In the genomic region with DNA sequence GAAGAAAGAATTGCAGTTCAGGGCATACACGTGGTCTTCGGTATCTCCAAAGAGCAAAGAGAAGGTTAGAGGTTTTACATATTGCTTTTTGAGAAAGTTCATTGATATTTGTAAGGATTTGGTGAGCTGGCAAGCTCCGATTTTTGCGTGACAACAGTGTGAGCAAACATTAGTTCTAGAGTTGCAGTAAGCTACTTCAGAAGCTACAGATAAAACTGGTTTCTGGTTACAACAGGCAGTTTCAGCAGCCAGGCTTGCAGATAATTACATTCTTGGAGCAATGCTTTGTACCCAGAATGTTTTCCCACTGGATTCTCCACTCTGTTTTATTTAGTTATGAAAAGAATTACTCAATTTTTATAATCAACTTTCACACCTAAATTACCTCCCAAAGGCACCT, we compare ENCODE assay signal across 13 cellular contexts. TPM values are rescaled to one million over a fixed set of nuclear protein-coding genes. Genes with fewer than 3 reads are reported as not detected.
DNase-seq lines count a peak whose midpoint lies in the region; ATAC-seq, FAIRE-seq and TF ChIP-seq lines count a peak whose summit lies in the region.
"Had no signal": no experiment of that assay in that cellular context is flagged by ENCODE, and none has a peak within 500 bp of the region (broad histone marks: within the 10 kb centered on the region; RNA-seq: fewer than 3 reads in every experiment).

No MANE protein-coding gene starts in this region.

- no peak overlapping the region for H3K9ac ChIP-seq in OCI-LY1 (ENCODE audit: low read length)

- H3K27me3 ChIP-seq in OCI-LY1 (ENCODE audit: insufficient read depth, low read length) = no peaks in the 10 kb centered on the region
- no peaks in the 10 kb centered on the region for H3K27me3 ChIP-seq in pancreas
- H3K27me3 ChIP-seq: ovary had no signal

- FAIRE-seq in pancreas (lab: Jason Lieb, UNC) = no peak
- FAIRE-seq: G401.6, TTC549 had no signal

- H3K4me3 ChIP-seq in OCI-LY1 (ENCODE audit: low read depth, low read length, poor library complexity, severe bottlenecking) = no peak overlapping the region
- peak overlapping the region; percentile 25 for H3K4me3 ChIP-seq in epithelial cell of esophagus (ENCODE audit: low read length)
- no peak overlapping the region for H3K4me3 ChIP-seq in pancreas
- H3K4me3 ChIP-seq: ovary had no signal

- no peaks in the 10 kb centered on the region for H3F3A ChIP-seq in OCI-LY1 (ENCODE audit: insufficient read depth, low read length)

- peak overlapping the region; percentile 5 for H3K27ac ChIP-seq in OCI-LY1 (ENCODE audit: low read depth, low read length, poor library complexity, severe bottlenecking)
- H3K27ac ChIP-seq in pancreas = peak overlapping the region; percentile 24 to 98 (median 62)

- peak; percentile 69 for DNase-seq in DMS79 treated with DMSO at 0.1 percent for 48 hours (lab: John Stamatoyannopoulos, UW)
- DNase-seq in epithelial cell of esophagus (ENCODE audit: low read depth) = peak; percentile 77
- DNase-seq in pancreas = no peak
- no peak for DNase-seq in SHP77 treated with DMSO at 0.1 percent for 48 hours (lab: John Stamatoyannopoulos, UW)
- DNase-seq in left colon = no peak
- DNase-seq: activated naive CD4-positive, alpha-beta T cell treated with anti-CD3 and anti-CD28 coated beads, Interleukin-2, amount 10 ng/mL, durations not matched to agents 7 days and 5 days; NCI-H446 treated with DMSO at 0.1 percent for 48 hours; ovary had no signal

- H3K36me3 ChIP-seq in OCI-LY1 (ENCODE audit: insufficient read depth, low read length) (peaks cover 42% of the 10 kb centered on the region), pancreas (no peaks in the 10 kb centered on the region)
- H3K36me3 ChIP-seq: ovary had no signal

- no peak for TF ChIP-seq CTCF in OCI-LY1 (IDR thresholded peaks at IDR 0.05; ENCODE audit: low read length)
- TF ChIP-seq CTCF in epithelial cell of esophagus (IDR thresholded peaks at IDR 0.05; ENCODE audit: insufficient read depth, low read depth, low read length, missing control alignments) = no peak
- TF ChIP-seq CTCF in pancreas (IDR thresholded peaks at IDR 0.05) = no peak

- H3K9me2 ChIP-seq in OCI-LY1 (ENCODE audit: low read depth, low read length) = no peaks in the 10 kb centered on the region

- WGBS in pancreas, 2 donors = 23 to 28% methylated on average over 4 of the region's 4 CpGs

- H2AFZ ChIP-seq in OCI-LY1 (ENCODE audit: low read length) = no peak overlapping the region

- H3K4me2 ChIP-seq in OCI-LY1 (ENCODE audit: low read length) = no peak overlapping the region

- H3K9me3 ChIP-seq in OCI-LY1 (ENCODE audit: low read length) (no peaks in the 10 kb centered on the region), pancreas (no peaks in the 10 kb centered on the region)
- H3K9me3 ChIP-seq: ovary had no signal

- no peaks in the 10 kb centered on the region for H3K79me2 ChIP-seq in OCI-LY1 (ENCODE audit: insufficient read depth, low read length)

- no peaks in the 10 kb centered on the region for H4K20me1 ChIP-seq in OCI-LY1 (ENCODE audit: insufficient read depth, low read length)

- intact Hi-C loops in pancreas (cut with DNase I) (no loop called here), left colon (cut with DNase I, micrococcal nuclease) (no loop called here)

- ATAC-seq in pancreas = peak in 1 of 4 donors; percentile 14
- ATAC-seq in HG03432 (IDR thresholded peaks at IDR 0.05; ENCODE audit: unreplicated experiment) = no peak
- no peak for ATAC-seq in HG03469 (IDR thresholded peaks at IDR 0.05; ENCODE audit: unreplicated experiment)
- ATAC-seq in left colon = no peak

- H3K4me1 ChIP-seq in OCI-LY1 (ENCODE audit: insufficient read depth, low read length, severe bottlenecking) (peaks cover 49% of the 10 kb centered on the region), pancreas (peaks cover 9 to 27% (median 11%) of the 10 kb centered on the region in 3 donors)

RNA-seq across cellular contexts. Expression of gene KLRK1, which starts 28.2 kb away (rescaled TPM):
- total RNA-seq in pancreas = 1 to 10 TPM in 2 of 6 donors, under 1 TPM in 3, not detected in 1; 0.32 to 1.1 (median 0.69) TPM
- under 1 TPM; 0.57 to 0.92 TPM for polyA plus RNA-seq in pancreas
- 1 to 10 TPM in 1 of 2 donors, under 1 TPM in 1; 0.92 to 1.9 TPM for total RNA-seq in left colon

RNA-seq across cellular contexts. Expression of gene KLRC4, which starts 47.9 kb away (rescaled TPM):
- total RNA-seq in pancreas (under 1 TPM in 1 of 6 donors, not detected in 5; 0.25 TPM), left colon (under 1 TPM in 1 of 2 donors, not detected in 1; 0.46 TPM)
- not detected for polyA plus RNA-seq in pancreas

RNA-seq across cellular contexts. Expression of gene KLRD1, which starts 54.0 kb away (rescaled TPM):
- total RNA-seq in pancreas (1 to 10 TPM in 1 of 6 donors, under 1 TPM in 5; 0.34 to 1.0 (median 0.64) TPM), left colon (1 to 10 TPM in 1 of 2 donors, under 1 TPM in 1; 0.87 to 2.7 TPM)
- under 1 TPM; 0.11 to 0.12 TPM for polyA plus RNA-seq in pancreas

RNA-seq across cellular contexts. Expression of gene KLRC3, which starts 58.8 kb away (rescaled TPM):
- not detected for total RNA-seq in pancreas
- not detected for polyA plus RNA-seq in pancreas
- not detected for total RNA-seq in left colon

Comparison
In these comparisons a context has a peak if more than half of its experiments do, and no peak if none do; other contexts are left out.
1. DNase-seq: peak in DMS79 treated with DMSO at 0.1 percent for 48 hours (single experiment) and epithelial cell of esophagus (single experiment); none in pancreas (0 of 6), SHP77 treated with DMSO at 0.1 percent for 48 hours (single experiment) and left colon (0 of 2).